Comparison of ENCODE assay signal across 8 cellular contexts in the genomic region with DNA sequence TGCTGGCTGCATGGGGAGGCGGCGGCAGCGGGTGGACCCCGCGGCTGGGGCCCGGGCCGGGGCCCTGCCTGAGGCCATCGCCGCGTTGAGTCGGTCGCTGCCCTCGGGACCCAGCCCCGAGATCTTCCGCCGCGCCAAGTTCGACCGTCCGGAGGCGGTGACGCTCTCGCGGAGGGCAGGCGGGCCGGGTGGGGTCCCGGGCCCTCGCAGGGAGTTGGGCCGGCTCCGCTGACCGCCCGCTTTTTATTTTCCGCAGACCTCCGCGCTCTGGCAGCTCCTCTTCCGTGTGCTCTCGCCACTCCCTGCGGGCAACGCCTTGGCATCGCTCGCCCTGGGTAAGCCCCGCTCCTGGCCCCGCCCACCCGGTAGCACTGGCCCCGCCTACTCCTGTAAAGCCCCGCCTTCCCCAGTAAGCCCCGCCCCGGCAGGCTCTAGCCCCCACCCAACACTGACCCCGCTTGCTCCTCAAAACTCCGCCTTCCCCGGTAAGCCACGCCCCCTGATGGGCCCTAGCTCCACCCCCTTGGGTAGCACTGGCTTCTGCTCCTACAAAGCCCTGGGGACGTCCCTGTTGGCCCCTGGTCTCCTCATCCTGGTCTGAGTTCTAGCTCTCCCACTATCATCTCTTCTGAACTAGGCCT. TPM values are rescaled to one million over a fixed set of nuclear protein-coding genes. Genes with fewer than 3 reads are reported as not detected.
A peak's percentile ranks its signal among the peaks of the same experiment; 100 is the strongest.
DNase-seq lines count a peak whose midpoint lies in the region; ATAC-seq and TF ChIP-seq lines count a peak whose summit lies in the region.

No MANE protein-coding gene starts in this region.

- TF ChIP-seq CTCF in GM06990 (IDR thresholded peaks at IDR 0.05; ENCODE audit: insufficient read depth, low read length, poor library complexity, severe bottlenecking) (no peak), RWPE2 (IDR thresholded peaks at IDR 0.05; ENCODE audit: poor library complexity, severe bottlenecking) (no peak)

- H3K9me3 ChIP-seq in RWPE2 (ENCODE audit: severe bottlenecking), result no peaks in the 10 kb centered on the region

- peaks cover 5% of the 10 kb centered on the region for H3K4me1 ChIP-seq in RWPE2 (ENCODE audit: insufficient read depth, poor library complexity, severe bottlenecking)

- H3K4me3 ChIP-seq in GM06990 (replicated peaks; ENCODE audit: low read depth, low read length) (peak overlapping the region; percentile 79), RWPE2 (ENCODE audit: severe bottlenecking) (peak overlapping the region; percentile 80)

- H3K27ac ChIP-seq in RWPE2 (ENCODE audit: poor library complexity, severe bottlenecking), result peak overlapping the region; percentile 86

- no peaks in the 10 kb centered on the region for H3K27me3 ChIP-seq in GM06990 (replicated peaks; ENCODE audit: control insufficient read depth, insufficient read depth, low read length)
- no peaks in the 10 kb centered on the region for H3K27me3 ChIP-seq in RWPE2 (ENCODE audit: insufficient read depth, poor library complexity, severe bottlenecking)

- H3K36me3 ChIP-seq in GM06990 (ENCODE audit: control insufficient read depth, insufficient read depth, low read length), result peaks cover 8% of the 10 kb centered on the region
- H3K36me3 ChIP-seq in RWPE2 (ENCODE audit: low read depth), result peaks cover 11% of the 10 kb centered on the region

- DNase-seq in GM06990 (ENCODE audit: extremely low read depth, insufficient read length) (peak; percentile 87), HT1080 (ENCODE audit: low read depth) (peak; percentile 57), RWPE2 (ENCODE audit: low spot score) (no peak), glomerular visceral epithelial cell (ENCODE audit: extremely low spot score) (peak; percentile 81), pons (ENCODE audit: low spot score) (peak; percentile 54), ureter (ENCODE audit: low spot score) (peak; percentile 82)
- DNase-seq in activated gamma-delta T cell treated with anti-CD3 and anti-CD28 coated beads, Interleukin-2, amount 50 U/mL, for 16 hours (ENCODE audit: low read depth), result peak; percentile 76

- peak; percentile 2 for ATAC-seq in RWPE2 (ENCODE audit: low read depth)
- no peak for ATAC-seq in GM19455 (IDR thresholded peaks at IDR 0.05; ENCODE audit: unreplicated experiment)

RNA-seq across cellular contexts. Expression of gene TEDC1, which starts 0.4 kb away (rescaled TPM):
- 49.3 and 50.2 TPM in 2 replicates for total RNA-seq in HT1080 (2014; rRNA removed; shearing (Covaris generic))
- polyA plus RNA-seq in HT1080 (2015; cell fraction: cytosol; rRNA removed), result 27.0 and 29.6 TPM in 2 replicates
- 35.6 and 38.8 TPM in 2 replicates for polyA plus RNA-seq in HT1080 (2015; cell fraction: nucleus; rRNA removed)
- total RNA-seq in ureter, result 9.7 TPM

RNA-seq across cellular contexts. Expression of gene CRIP1, which starts 4.8 kb away (rescaled TPM):
- 1.8 TPM in 1 of 2 replicates, not detected in the other for total RNA-seq in HT1080 (2014; rRNA removed; shearing (Covaris generic))
- polyA plus RNA-seq in HT1080 (2015; cell fraction: cytosol; rRNA removed), result not detected in 2 replicates
- 1.6 and 3.0 TPM in 2 replicates for polyA plus RNA-seq in HT1080 (2015; cell fraction: nucleus; rRNA removed)
- total RNA-seq in ureter, result 127 TPM

RNA-seq across cellular contexts. Expression of gene CRIP2, which starts 16.9 kb away (rescaled TPM):
- 99.3 and 127 TPM in 2 replicates for total RNA-seq in HT1080 (2014; rRNA removed; shearing (Covaris generic))
- polyA plus RNA-seq in HT1080 (2015; cell fraction: cytosol; rRNA removed), result 150 and 193 TPM in 2 replicates
- 69.0 and 94.3 TPM in 2 replicates for polyA plus RNA-seq in HT1080 (2015; cell fraction: nucleus; rRNA removed)
- total RNA-seq in ureter, result 186 TPM

RNA-seq across cellular contexts. Expression of gene TMEM121, which starts 34.9 kb away (rescaled TPM):
- 3.5 and 4.4 TPM in 2 replicates for total RNA-seq in HT1080 (2014; rRNA removed; shearing (Covaris generic))
- 6.0 and 8.7 TPM in 2 replicates for polyA plus RNA-seq in HT1080 (2015; cell fraction: cytosol; rRNA removed)
- polyA plus RNA-seq in HT1080 (2015; cell fraction: nucleus; rRNA removed), result 2.9 and 4.9 TPM in 2 replicates
- 1.1 TPM for total RNA-seq in ureter

Comparison
In these comparisons a context has a peak if more than half of its experiments do, and no peak if none do; other contexts are left out.
1. RNA of gene CRIP1, which starts 4.8 kb away (total RNA-seq): 127 TPM in ureter (single experiment); 1.8 TPM in HT1080; every median in the first group is over 10 times any median in the second.